Comparison of ENCODE assay signal across 17 cellular contexts in the genomic region with DNA sequence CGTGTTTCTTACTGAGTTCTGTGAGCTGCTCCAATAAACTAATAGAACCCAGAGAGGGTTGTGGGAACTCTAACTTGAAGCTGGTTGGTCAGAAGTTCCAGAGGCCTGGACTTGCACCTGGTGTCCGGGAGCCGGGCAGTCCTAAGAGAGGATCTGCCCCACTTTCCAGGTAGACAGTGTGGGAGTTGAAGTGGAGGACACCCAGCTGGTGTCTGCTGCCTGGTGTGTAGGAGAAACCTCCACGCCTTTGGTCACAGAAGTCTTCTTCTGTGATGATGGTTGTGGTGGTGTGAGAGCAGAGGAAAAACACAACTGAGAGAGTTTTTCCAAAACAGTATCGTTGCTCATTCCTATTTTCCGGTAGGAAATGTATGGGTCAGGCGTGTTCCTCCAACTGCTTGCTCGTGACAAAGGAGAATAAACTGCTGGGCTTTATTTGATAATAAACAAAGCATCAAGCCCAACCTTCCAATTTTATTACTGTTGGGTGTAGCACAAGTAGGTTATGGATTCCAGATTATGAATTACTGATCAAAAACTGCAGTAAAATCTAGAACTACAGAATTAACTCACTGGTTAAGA.
"Had no signal": no experiment of that assay in that cellular context is flagged by ENCODE, and none has a peak within 500 bp of the region (broad histone marks: within the 10 kb centered on the region; RNA-seq: fewer than 3 reads in every experiment).

No MANE protein-coding gene starts in this region.

- H3K4me3 ChIP-seq: adrenal gland, hepatocyte, lower lobe of right lung had no signal

- H3K4me1 ChIP-seq: adrenal gland, lower lobe of right lung had no signal

- H3K36me3 ChIP-seq: adrenal gland, lower lobe of right lung had no signal

- DNase-seq: activated CD4-positive, alpha-beta T cell treated with anti-CD3 and anti-CD28 coated beads, Interleukin-2, amount 50 U/mL, for 1 hour; activated CD4-positive, CD25-positive, alpha-beta regulatory T cell; activated naive CD4-positive, alpha-beta T cell treated with anti-CD3 and anti-CD28 coated beads for 36 hours; central memory CD4-positive, alpha-beta T cell; cortex of kidney; effector memory CD8-positive, alpha-beta T cell; erythroblast; lower lobe of right lung; midbrain; naive thymus-derived CD4-positive, alpha-beta T cell; stimulated activated CD4-positive, alpha-beta T cell treated with anti-CD3 and anti-CD28 coated beads, Interleukin-12 subunit alpha, Interleukin-12 subunit beta, amount 100 ng/mL, for 4 hours; stimulated activated CD4-positive, alpha-beta T cell treated with anti-CD3 and anti-CD28 coated beads, Interleukin-2, amount 100 ng/mL, for 48 hours; stimulated activated naive CD8-positive, alpha-beta T cell treated with anti-CD3 and anti-CD28 coated beads, Interleukin-15, amount 100 ng/mL, for 72 hours; T-helper 2 cell had no signal

- ATAC-seq: effector memory CD8-positive, alpha-beta T cell; lower lobe of right lung; naive thymus-derived CD4-positive, alpha-beta T cell; sciatic nerve; stimulated activated naive CD8-positive, alpha-beta T cell treated with anti-CD3 and anti-CD28 coated beads, Interleukin-15, amount 100 ng/mL, for 72 hours had no signal

- H3K27me3 ChIP-seq: adrenal gland, hepatocyte had no signal

- H3K9me3 ChIP-seq: adrenal gland, lower lobe of right lung had no signal

- H3K27ac ChIP-seq: adrenal gland, hepatocyte, lower lobe of right lung had no signal
